ENCODE assay signal across 22 cellular contexts in genomic region chr18:49519041-49519971, GRCh38. TPM values are rescaled to one million over a fixed set of nuclear protein-coding genes. Genes with fewer than 3 reads are reported as not detected.
DNase-seq lines count a peak whose midpoint lies in the region; ATAC-seq, FAIRE-seq and TF ChIP-seq lines count a peak whose summit lies in the region.
"Had no signal": no experiment of that assay in that cellular context is flagged by ENCODE, and none has a peak within 500 bp of the region (broad histone marks: within the 10 kb centered on the region; RNA-seq: fewer than 3 reads in every experiment).

No MANE protein-coding gene starts in this region.

- no peaks in the 10 kb centered on the region for H4K20me1 ChIP-seq in K562 (replicated peaks; ENCODE audit: control insufficient read depth, insufficient read depth, low read length)
- H4K20me1 ChIP-seq: BLaER1 treated with 17β-estradiol and CSF1 and Interleukin-3, amounts not matched to agents 10 nM and 100 nM had no signal

- no peaks in the 10 kb centered on the region for H3K79me2 ChIP-seq in K562 (ENCODE audit: control insufficient read depth, insufficient read depth, low read length)

- DNase-seq in A673 (ENCODE audit: low spot score) (no peak), MV-4-11 (lab: John Stamatoyannopoulos, UW) (peak; percentile 15), K562 (ENCODE audit: extremely low read depth in 1 of 4, low spot score in 3 of 4) (no peak), nephron progenitor cell (peak; percentile 35), G401 (ENCODE audit: low spot score) (no peak), GM20000 (ENCODE audit: low spot score) (no peak), NCI-H226 (no peak), T-helper 17 cell (no peak)
- DNase-seq: activated CD4-positive, alpha-beta memory T cell treated with anti-CD3 and anti-CD28 coated beads for 36 hours; activated CD4-positive, CD25-positive, alpha-beta regulatory T cell; activated naive CD4-positive, alpha-beta T cell; anterior cingulate cortex; Calu3; erythroblast; kidney glomerular epithelial cell; NCI-H1417; NCI-H2107; right cardiac atrium; SK-N-SH had no signal

- H3K4me3 ChIP-seq in A673 (ENCODE audit: low read depth, low read length, poor library complexity, severe bottlenecking) (no peak overlapping the region), K562 (no peak overlapping the region)
- H3K4me3 ChIP-seq: BLaER1 treated with 17β-estradiol and CSF1 and Interleukin-3, amounts not matched to agents 10 nM and 100 nM had no signal

- BruUV-seq in A673 (replicated peaks; lab: Mats Ljungman, UMichigan) = no TSS peak
- no TSS peak for BruUV-seq in K562 (replicated peaks; lab: Mats Ljungman, UMichigan)

- H3K36me3 ChIP-seq in A673 (ENCODE audit: insufficient read depth, low read length, poor library complexity, severe bottlenecking) = no peaks in the 10 kb centered on the region
- no peaks in the 10 kb centered on the region for H3K36me3 ChIP-seq in K562 (ENCODE audit: control insufficient read depth, insufficient read depth, low read length)
- H3K36me3 ChIP-seq: BLaER1 treated with 17β-estradiol and CSF1 and Interleukin-3, amounts not matched to agents 10 nM and 100 nM had no signal

- intact Hi-C loops in A673 (cut with micrococcal nuclease; ENCODE audit: unreplicated experiment) (no loop called here), K562 (cut with micrococcal nuclease) (no loop called here)

- no peak for TF ChIP-seq RAD21 in K562 (CRISPR knock-in tag; conservative IDR thresholded peaks at IDR 0.05 in 1 of 2, IDR thresholded peaks at IDR 0.05 in 1 of 2)

- in situ Hi-C loops in K562 (cut with MboI) = no loop called here
- in situ Hi-C loops in G401 (cut with HindIII; ENCODE audit: low sequenced_read_pairs) = no loop called here

- H3K36me3 Mint-ChIP-seq in nephron progenitor cell (ENCODE audit: low read depth) (no peaks in the 10 kb centered on the region), T-helper 17 cell (ENCODE audit: low read depth) (no peaks in the 10 kb centered on the region)
- H3K36me3 Mint-ChIP-seq: activated CD4-positive, alpha-beta memory T cell treated with anti-CD3 and anti-CD28 coated beads for 36 hours; IgD-negative memory B cell had no signal

- peak overlapping the region; percentile 24 for H3K4me3 Mint-ChIP-seq in nephron progenitor cell
- H3K4me3 Mint-ChIP-seq in T-helper 17 cell = no peak overlapping the region
- H3K4me3 Mint-ChIP-seq: activated CD4-positive, alpha-beta memory T cell treated with anti-CD3 and anti-CD28 coated beads for 36 hours; IgD-negative memory B cell had no signal

- no peak for TF ChIP-seq CTCF in A673 (conservative IDR thresholded peaks at IDR 0.05; ENCODE audit: low read depth, low read length)
- TF ChIP-seq CTCF in K562 (IDR thresholded peaks at IDR 0.05 in 2 of 3, conservative IDR thresholded peaks at IDR 0.05 in 1 of 3; ENCODE audit: insufficient read depth in 2 of 3, low read depth in 1 of 3, low read length in 3 of 3) = no peak
- no peak for TF ChIP-seq CTCF in nephron progenitor cell (IDR thresholded peaks at IDR 0.05)
- no peak for TF ChIP-seq CTCF in GM20000 (IDR thresholded peaks at IDR 0.05; ENCODE audit: extremely low read depth, missing control alignments)

- H3K27ac Mint-ChIP-seq in nephron progenitor cell = peak overlapping the region; percentile 88
- no peak overlapping the region for H3K27ac Mint-ChIP-seq in T-helper 17 cell
- H3K27ac Mint-ChIP-seq: activated CD4-positive, alpha-beta memory T cell treated with anti-CD3 and anti-CD28 coated beads for 36 hours; IgD-negative memory B cell had no signal

- H3K9me3 ChIP-seq in A673 (ENCODE audit: low read depth, low read length, poor library complexity, severe bottlenecking) = no peaks in the 10 kb centered on the region
- H3K9me3 ChIP-seq in K562 (replicated peaks; ENCODE audit: control insufficient read depth, insufficient read depth, low read depth, low read length) = no peaks in the 10 kb centered on the region
- no peaks in the 10 kb centered on the region for H3K9me3 ChIP-seq in T-helper 17 cell (ENCODE audit: control insufficient read depth, low read length, poor library complexity, severe bottlenecking)
- H3K9me3 ChIP-seq: BLaER1 treated with 17β-estradiol and CSF1 and Interleukin-3, amounts not matched to agents 10 nM and 100 nM; SK-N-SH had no signal

- no peak for FAIRE-seq in K562 (lab: Jason Lieb, UNC)

- H3K9me3 Mint-ChIP-seq in nephron progenitor cell = no peaks in the 10 kb centered on the region
- H3K9me3 Mint-ChIP-seq: activated CD4-positive, alpha-beta memory T cell treated with anti-CD3 and anti-CD28 coated beads for 36 hours; IgD-negative memory B cell had no signal

- H3K27me3 Mint-ChIP-seq in nephron progenitor cell (ENCODE audit: low read depth, poor library complexity) = peaks cover 9% of the 10 kb centered on the region
- peaks cover 32% of the 10 kb centered on the region for H3K27me3 Mint-ChIP-seq in T-helper 17 cell
- H3K27me3 Mint-ChIP-seq: activated CD4-positive, alpha-beta memory T cell treated with anti-CD3 and anti-CD28 coated beads for 36 hours had no signal

- H3K4me1 ChIP-seq in A673 (ENCODE audit: insufficient read depth, low read length, poor library complexity, severe bottlenecking) (peaks cover 41% of the 10 kb centered on the region), K562 (replicated peaks in 1 of 2; ENCODE audit: control insufficient read depth in 2 of 2, insufficient read depth in 2 of 2, low read length in 2 of 2) (peaks cover 3 to 19% of the 10 kb centered on the region in 2 experiments; a peak in 4 of 5 replicates)
- H3K4me1 ChIP-seq: BLaER1 treated with 17β-estradiol and CSF1 and Interleukin-3, amounts not matched to agents 10 nM and 100 nM had no signal

- peak overlapping the region; percentile 6; the same call in 1 of the 2 replicates for H2AFZ ChIP-seq in K562 (ENCODE audit: low read depth, low read length)

- TF ChIP-seq EP300 in K562 (IDR thresholded peaks at IDR 0.05; ENCODE audit: low read length) = no peak; the same call in 1 of the 2 replicates

- H3K27ac ChIP-seq in A673 (ENCODE audit: low read depth, low read length, poor library complexity, severe bottlenecking) (peak overlapping the region; percentile 71), K562 (ENCODE audit: extremely low read depth, low read depth, low read length) (no peak overlapping the region)
- H3K27ac ChIP-seq: BLaER1 treated with 17β-estradiol and CSF1 and Interleukin-3, amounts not matched to agents 10 nM and 100 nM; RWPE1 had no signal

- H3K9ac ChIP-seq in K562 (ENCODE audit: insufficient read depth in 1 of 2, low read depth in 2 of 2, low read length in 2 of 2) = no peak overlapping the region
- H3K9ac ChIP-seq: BLaER1 treated with 17β-estradiol and CSF1 and Interleukin-3, amounts not matched to agents 10 nM and 100 nM; SK-N-SH had no signal

- 34% methylated on average over 9 of the region's 10 CpGs for WGBS in K562 (ENCODE audit: insufficient coverage, low coverage, missing lambda C conversion rate)

- TF ChIP-seq POLR2A in K562 (conservative IDR thresholded peaks at IDR 0.05) = no peak

- H3K27me3 ChIP-seq in A673 (replicated peaks; ENCODE audit: insufficient read depth, low read depth, low read length, poor library complexity) (no peaks in the 10 kb centered on the region), K562 (ENCODE audit: control insufficient read depth in 2 of 2, insufficient read depth in 2 of 2, low read length in 2 of 2) (no peaks in the 10 kb centered on the region)
- H3K27me3 ChIP-seq: BLaER1 treated with 17β-estradiol and CSF1 and Interleukin-3, amounts not matched to agents 10 nM and 100 nM had no signal

- POLR2A ChIA-PET in A673 (lab: Charles Lee; ENCODE audit: low non-redundant PET) (interaction anchor here (0.6 kb wide), 1 partner anchor 1188 kb away, joined by 3 read pairs; no protein-coding TSS in a partner anchor), K562 (lab: Yijun Ruan, JAX) (interaction anchor here (1.2 to 1.6 kb wide), 2 partner anchors 8 to 55 kb away, joined by 3 to 4 read pairs; no protein-coding TSS in a partner anchor)

- CTCF ChIA-PET in A673 (lab: Charles Lee) = no interaction called here
- CTCF ChIA-PET in K562 (lab: Yijun Ruan, JAX; ENCODE audit: low intra/inter-chr PET ratio) = no interaction called here

- peaks cover 57% of the 10 kb centered on the region for H3K4me1 Mint-ChIP-seq in nephron progenitor cell
- peaks cover 2% of the 10 kb centered on the region for H3K4me1 Mint-ChIP-seq in T-helper 17 cell
- H3K4me1 Mint-ChIP-seq: IgD-negative memory B cell had no signal

- no peak overlapping the region; the same call in 1 of the 2 replicates for H3K4me2 ChIP-seq in K562 (ENCODE audit: insufficient read depth, low read length)
- H3K4me2 ChIP-seq: BLaER1 treated with 17β-estradiol and CSF1 and Interleukin-3, amounts not matched to agents 10 nM and 100 nM; SK-N-SH had no signal

- ATAC-seq in K562 (peak; percentile 77), T-helper 17 cell (no peak)
- ATAC-seq: right cardiac atrium had no signal

- H3K9me1 ChIP-seq in K562 (ENCODE audit: control insufficient read depth, insufficient read depth, low read length) = no peaks in the 10 kb centered on the region

RNA-seq across cellular contexts. Expression of gene RPL17, which starts 27.0 kb away (rescaled TPM):
- total RNA-seq in A673 (2021) (1,734 and 1,770 TPM in 2 replicates), K562 (2014; rRNA removed) (1,802 and 1,882 TPM in 2 replicates), K562 (2014; rRNA removed; fragmentation: Illumina TruSeq; extraction: Trizol) (2,908 and 3,069 TPM in 2 replicates), K562 (2015; rRNA removed; fragmentation: Illumina TruSeq; extraction: Trizol) (2,586 and 2,715 TPM in 2 replicates), K562 (2021) (1,616 and 1,743 TPM in 2 replicates), T-helper 17 cell (1,000 to 10,000 TPM; 2,529 to 2,560 TPM)
- 447 and 823 TPM in 2 replicates for total RNA-seq in K562 (2011; cell fraction: chromatin; rRNA removed; ENCODE audit: low replicate concordance)
- total RNA-seq in K562 (2011; cell fraction: nucleolus; rRNA removed) = 475 and 541 TPM in 2 replicates
- total RNA-seq in K562 (2011; cell fraction: nucleoplasm; rRNA removed) = 825 and 1,264 TPM in 2 replicates
- polyA plus RNA-seq in K562 (2011; rRNA removed) (3,820 and 3,853 TPM in 2 replicates), K562 (2014; fragmentation: Illumina TruSeq; extraction: Trizol) (2,347 and 2,369 TPM in 2 replicates), K562 (2014; fragmentation: Nextera tagmentation; extraction: Ambion mirVana) (1,000 to 10,000 TPM; 1,742 to 1,931 TPM), K562 (2014; rRNA removed) (2,595 and 2,810 TPM in 2 replicates)
- 1,711 and 3,017 TPM in 2 replicates for polyA plus RNA-seq in K562 (2011; cell fraction: cytosol; rRNA removed)
- 903 and 1,882 TPM in 2 replicates for polyA plus RNA-seq in K562 (2011; cell fraction: nucleus; rRNA removed)
- 3,078 and 3,615 TPM in 2 replicates for polyA plus RNA-seq in K562 (2012)
- 1,907 and 2,118 TPM in 2 replicates for polyA minus RNA-seq in K562 (2011; rRNA and poly(A)+ RNA removed)
- 464 and 522 TPM in 2 replicates for polyA minus RNA-seq in K562 (2011; cell fraction: cytosol; rRNA and poly(A)+ RNA removed)
- 222 and 477 TPM in 2 replicates for polyA minus RNA-seq in K562 (2011; cell fraction: nucleus; rRNA and poly(A)+ RNA removed)
- 3,937 and 4,835 TPM in 2 replicates for total RNA-seq in G401 (2014; rRNA removed; shearing (Covaris generic))

RNA-seq across cellular contexts. Expression of gene C18orf32, which starts 32.3 kb away (rescaled TPM):
- total RNA-seq in A673 (2021) = 43.8 and 45.2 TPM in 2 replicates
- 5.0 and 10.9 TPM in 2 replicates for total RNA-seq in K562 (2011; cell fraction: chromatin; rRNA removed; ENCODE audit: low replicate concordance)
- total RNA-seq in K562 (2011; cell fraction: nucleolus; rRNA removed) = 4.2 and 5.0 TPM in 2 replicates
- total RNA-seq in K562 (2011; cell fraction: nucleoplasm; rRNA removed) = 6.8 and 14.1 TPM in 2 replicates
- 8.5 and 9.6 TPM in 2 replicates for total RNA-seq in K562 (2014; rRNA removed)
- 20.1 and 25.8 TPM in 2 replicates for total RNA-seq in K562 (2014; rRNA removed; fragmentation: Illumina TruSeq; extraction: Trizol)
- total RNA-seq in K562 (2015; rRNA removed; fragmentation: Illumina TruSeq; extraction: Trizol) = 10.5 and 14.3 TPM in 2 replicates
- 20.4 and 23.2 TPM in 2 replicates for total RNA-seq in K562 (2021)
- polyA plus RNA-seq in K562 (2011; rRNA removed) = 11.5 and 18.7 TPM in 2 replicates
- polyA plus RNA-seq in K562 (2011; cell fraction: cytosol; rRNA removed) = 10.0 and 11.9 TPM in 2 replicates
- polyA plus RNA-seq in K562 (2011; cell fraction: nucleus; rRNA removed) = 3.9 and 6.2 TPM in 2 replicates
- polyA plus RNA-seq in K562 (2012) = 12.6 and 22.2 TPM in 2 replicates
- polyA plus RNA-seq in K562 (2014; fragmentation: Illumina TruSeq; extraction: Trizol) = 17.6 and 21.2 TPM in 2 replicates
- polyA plus RNA-seq in K562 (2014; fragmentation: Nextera tagmentation; extraction: Ambion mirVana) = 10 to 100 TPM; 30.1 to 35.0 TPM
- polyA plus RNA-seq in K562 (2014; rRNA removed) = 28.8 and 32.5 TPM in 2 replicates
- 1.6 and 2.2 TPM in 2 replicates for polyA minus RNA-seq in K562 (2011; rRNA and poly(A)+ RNA removed)
- 2.4 and 4.2 TPM in 2 replicates for polyA minus RNA-seq in K562 (2011; cell fraction: cytosol; rRNA and poly(A)+ RNA removed)
- polyA minus RNA-seq in K562 (2011; cell fraction: nucleus; rRNA and poly(A)+ RNA removed) = 1.5 and 3.1 TPM in 2 replicates
- 43.1 and 44.7 TPM in 2 replicates for total RNA-seq in G401 (2014; rRNA removed; shearing (Covaris generic))
- 10 to 100 TPM; 31.3 to 32.1 TPM for total RNA-seq in T-helper 17 cell

RNA-seq across cellular contexts. Expression of gene LIPG, which starts 42.6 kb away (rescaled TPM):
- total RNA-seq in A673 (2021) (5.8 and 8.4 TPM in 2 replicates), K562 (2014; rRNA removed) (0.78 and 1.00 TPM in 2 replicates), K562 (2014; rRNA removed; fragmentation: Illumina TruSeq; extraction: Trizol) (1.3 and 1.4 TPM in 2 replicates), K562 (2015; rRNA removed; fragmentation: Illumina TruSeq; extraction: Trizol) (1.4 and 1.7 TPM in 2 replicates), K562 (2021) (1.8 and 2.3 TPM in 2 replicates), T-helper 17 cell (not detected)
- total RNA-seq in K562 (2011; cell fraction: chromatin; rRNA removed; ENCODE audit: low replicate concordance) = 3.2 and 9.7 TPM in 2 replicates
- total RNA-seq in K562 (2011; cell fraction: nucleolus; rRNA removed) = 5.0 and 5.2 TPM in 2 replicates
- total RNA-seq in K562 (2011; cell fraction: nucleoplasm; rRNA removed) = 5.9 and 6.3 TPM in 2 replicates
- polyA plus RNA-seq in K562 (2011; rRNA removed) (0.96 and 1.2 TPM in 2 replicates), K562 (2014; fragmentation: Illumina TruSeq; extraction: Trizol) (1.4 and 1.6 TPM in 2 replicates), K562 (2014; fragmentation: Nextera tagmentation; extraction: Ambion mirVana) (1 to 10 TPM in 1 of 2 experiments, under 1 TPM in 1; 0.76 to 1.6 TPM), K562 (2014; rRNA removed) (1.3 and 1.9 TPM in 2 replicates)
- 1.2 and 1.3 TPM in 2 replicates for polyA plus RNA-seq in K562 (2011; cell fraction: cytosol; rRNA removed)
- 2.1 and 2.9 TPM in 2 replicates for polyA plus RNA-seq in K562 (2011; cell fraction: nucleus; rRNA removed)
- polyA plus RNA-seq in K562 (2012) = 2.8 and 8.5 TPM in 2 replicates
- 1.6 and 2.9 TPM in 2 replicates for polyA minus RNA-seq in K562 (2011; rRNA and poly(A)+ RNA removed)
- polyA minus RNA-seq in K562 (2011; cell fraction: cytosol; rRNA and poly(A)+ RNA removed) = 0.48 and 2.1 TPM in 2 replicates
- 1.2 and 1.3 TPM in 2 replicates for polyA minus RNA-seq in K562 (2011; cell fraction: nucleus; rRNA and poly(A)+ RNA removed)
- total RNA-seq in G401 (2014; rRNA removed; shearing (Covaris generic)) = 9.0 and 15.0 TPM in 2 replicates
- polyA plus RNA-seq: IgD-negative memory B cell had no signal

RNA-seq across cellular contexts. Expression of gene DYM, which starts 58.9 kb away (rescaled TPM):
- total RNA-seq in A673 (2021) = 56.2 and 63.2 TPM in 2 replicates
- 77.7 and 126 TPM in 2 replicates for total RNA-seq in K562 (2011; cell fraction: chromatin; rRNA removed; ENCODE audit: low replicate concordance)
- 56.0 and 58.8 TPM in 2 replicates for total RNA-seq in K562 (2011; cell fraction: nucleolus; rRNA removed)
- 42.7 and 53.3 TPM in 2 replicates for total RNA-seq in K562 (2011; cell fraction: nucleoplasm; rRNA removed)
- total RNA-seq in K562 (2014; rRNA removed) = 29.4 and 51.0 TPM in 2 replicates
- total RNA-seq in K562 (2014; rRNA removed; fragmentation: Illumina TruSeq; extraction: Trizol) = 23.9 and 29.3 TPM in 2 replicates
- 22.3 and 28.7 TPM in 2 replicates for total RNA-seq in K562 (2015; rRNA removed; fragmentation: Illumina TruSeq; extraction: Trizol)
- total RNA-seq in K562 (2021) = 40.3 and 42.4 TPM in 2 replicates
- 60.0 and 66.2 TPM in 2 replicates for polyA plus RNA-seq in K562 (2011; rRNA removed)
- polyA plus RNA-seq in K562 (2011; cell fraction: cytosol; rRNA removed) = 23.0 and 31.2 TPM in 2 replicates
- polyA plus RNA-seq in K562 (2011; cell fraction: nucleus; rRNA removed) = 27.0 and 29.3 TPM in 2 replicates
- 18.6 and 57.1 TPM in 2 replicates for polyA plus RNA-seq in K562 (2012)
- polyA plus RNA-seq in K562 (2014; fragmentation: Illumina TruSeq; extraction: Trizol) = 18.3 and 22.5 TPM in 2 replicates
- 1 to 10 TPM; 5.2 to 8.4 TPM for polyA plus RNA-seq in K562 (2014; fragmentation: Nextera tagmentation; extraction: Ambion mirVana)
- polyA plus RNA-seq in K562 (2014; rRNA removed) = 18.9 and 23.3 TPM in 2 replicates
- 64.2 and 82.7 TPM in 2 replicates for polyA minus RNA-seq in K562 (2011; rRNA and poly(A)+ RNA removed)
- 32.9 and 33.6 TPM in 2 replicates for polyA minus RNA-seq in K562 (2011; cell fraction: cytosol; rRNA and poly(A)+ RNA removed)
- polyA minus RNA-seq in K562 (2011; cell fraction: nucleus; rRNA and poly(A)+ RNA removed) = 81.0 and 89.4 TPM in 2 replicates
- 137 and 164 TPM in 2 replicates for total RNA-seq in G401 (2014; rRNA removed; shearing (Covaris generic))
- 10 to 100 TPM; 53.3 to 68.4 TPM for total RNA-seq in T-helper 17 cell

Comparison
In these comparisons a context has a peak if more than half of its experiments do, and no peak if none do; other contexts are left out.
1. DNase-seq: peak in MV-4-11 (single experiment) and nephron progenitor cell (single experiment); none in A673 (single experiment), K562 (0 of 4), G401 (single experiment), GM20000 (single experiment), NCI-H226 (single experiment) and T-helper 17 cell (0 of 3).